In genomic region chr1:89904219-89904980, GRCh38 we compare ENCODE assay signal across 16 cellular contexts.
DNase-seq lines count a peak whose midpoint lies in the region; ATAC-seq, FAIRE-seq and TF ChIP-seq lines count a peak whose summit lies in the region.
"Had no signal": no experiment of that assay in that cellular context is flagged by ENCODE, and none has a peak within 500 bp of the region (broad histone marks: within the 10 kb centered on the region; RNA-seq: fewer than 3 reads in every experiment).

No MANE protein-coding gene starts in this region.

- H3K4me3 Mint-ChIP-seq in effector memory CD8-positive, alpha-beta T cell = no peak overlapping the region
- H3K4me3 Mint-ChIP-seq in nephron progenitor cell = no peak overlapping the region

- ATAC-seq in effector memory CD8-positive, alpha-beta T cell (replicated peaks) = no peak
- ATAC-seq in GM21529 (IDR thresholded peaks at IDR 0.05; ENCODE audit: unreplicated experiment) = no peak

- no peak for TF ChIP-seq CTCF in nephron progenitor cell (IDR thresholded peaks at IDR 0.05)

- H3K4me1 Mint-ChIP-seq in effector memory CD8-positive, alpha-beta T cell (ENCODE audit: low read depth in 2 of 2) = peaks cover 15 to 28% of the 10 kb centered on the region in 2 donors
- peaks cover 98% of the 10 kb centered on the region for H3K4me1 Mint-ChIP-seq in nephron progenitor cell

- H3K36me3 Mint-ChIP-seq in effector memory CD8-positive, alpha-beta T cell (ENCODE audit: insufficient read depth) = peaks cover 3% of the 10 kb centered on the region
- H3K36me3 Mint-ChIP-seq in nephron progenitor cell (ENCODE audit: low read depth) = no peaks in the 10 kb centered on the region

- DNase-seq in NOMO-1 treated with DMSO at 0.1 percent for 48 hours (lab: John Stamatoyannopoulos, UW; ENCODE audit: unreplicated experiment) = peak; percentile 30
- no peak for DNase-seq in effector memory CD8-positive, alpha-beta T cell
- no peak for DNase-seq in nephron progenitor cell
- no peak for DNase-seq in DMS53 treated with DMSO at 0.1 percent for 48 hours (lab: John Stamatoyannopoulos, UW; ENCODE audit: unreplicated experiment)
- DNase-seq in HuH-7 (ENCODE audit: low spot score) = no peak
- DNase-seq in NCI-H2081 (lab: John Stamatoyannopoulos, UW) = no peak
- DNase-seq: activated CD4-positive, CD25-positive, alpha-beta regulatory T cell treated with anti-CD3 and anti-CD28 coated beads, Interleukin-2, amount 50 U/mL, for 72 hours; activated T-cell treated with anti-CD3 and anti-CD28 coated beads, Interleukin-2, amount 50 U/mL, for 1 hour; aorta; H7; hypothalamus; NCI-H1417; NCI-H446 treated with DMSO at 0.1 percent for 48 hours; retina had no signal

- peak; percentile 46 for FAIRE-seq in G401.6 (lab: Jason Lieb, UNC)

- H3K9me3 Mint-ChIP-seq in effector memory CD8-positive, alpha-beta T cell = no peaks in the 10 kb centered on the region
- no peaks in the 10 kb centered on the region for H3K9me3 Mint-ChIP-seq in nephron progenitor cell

- H3K27me3 Mint-ChIP-seq in effector memory CD8-positive, alpha-beta T cell = no peaks in the 10 kb centered on the region
- H3K27me3 Mint-ChIP-seq in nephron progenitor cell (ENCODE audit: low read depth, poor library complexity) = no peaks in the 10 kb centered on the region

- peak overlapping the region; percentile 51 to 58 for H3K27ac Mint-ChIP-seq in effector memory CD8-positive, alpha-beta T cell
- peak overlapping the region; percentile 96 for H3K27ac Mint-ChIP-seq in nephron progenitor cell
